Comparison of ENCODE assay signal across 8 cellular contexts in the genomic region with DNA sequence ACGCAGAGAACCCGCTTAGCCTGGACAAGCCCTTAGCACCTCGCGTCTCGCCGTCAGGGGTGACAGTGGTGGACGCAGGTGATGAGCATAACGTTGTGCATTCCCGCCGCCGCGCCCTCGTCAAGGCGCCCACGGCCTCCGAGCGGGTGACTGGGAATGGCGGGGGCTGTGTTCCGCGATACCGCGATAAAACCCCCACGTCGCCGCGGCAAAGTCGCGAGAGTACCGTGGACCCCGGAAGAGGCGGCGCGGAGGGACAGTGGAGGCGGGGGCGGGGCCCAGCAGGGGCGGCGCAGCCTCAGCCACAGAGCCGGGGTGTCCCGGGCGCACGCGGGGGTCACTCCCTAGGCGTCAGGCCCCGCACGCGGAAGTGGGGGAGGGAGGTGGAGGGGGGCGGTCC. TPM values are rescaled to one million over a fixed set of nuclear protein-coding genes. Genes with fewer than 3 reads are reported as not detected.
DNase-seq lines count a peak whose midpoint lies in the region; ATAC-seq lines count a peak whose summit lies in the region.

No MANE protein-coding gene starts in this region.

- peaks cover 7% of the 10 kb centered on the region for H3K9me3 Mint-ChIP-seq in activated naive CD4-positive, alpha-beta T cell treated with anti-CD3 and anti-CD28 coated beads, Interleukin-2, amount 10 ng/mL, durations not matched to agents 7 days and 5 days

- CTCF ChIA-PET in activated naive CD4-positive, alpha-beta T cell treated with anti-CD3 and anti-CD28 coated beads, Interleukin-2, amount 10 ng/mL, durations not matched to agents 7 days and 5 days (lab: Charles Lee) = no interaction called here

- no peaks in the 10 kb centered on the region for H3K27me3 ChIP-seq in right cardiac atrium (ENCODE audit: control insufficient read depth, insufficient read depth)
- H3K27me3 ChIP-seq in MG63 = no peaks in the 10 kb centered on the region

- WGBS in right cardiac atrium = 10% methylated on average over 47 of the region's 47 CpGs

- no peak overlapping the region for H3K27ac Mint-ChIP-seq in activated naive CD4-positive, alpha-beta T cell treated with anti-CD3 and anti-CD28 coated beads, Interleukin-2, amount 10 ng/mL, durations not matched to agents 7 days and 5 days

- H3K36me3 Mint-ChIP-seq in activated naive CD4-positive, alpha-beta T cell treated with anti-CD3 and anti-CD28 coated beads, Interleukin-2, amount 10 ng/mL, durations not matched to agents 7 days and 5 days = no peaks in the 10 kb centered on the region

- H3K4me3 ChIP-seq in right cardiac atrium (ENCODE audit: low read length) (peak overlapping the region; percentile 22), MG63 (no peak overlapping the region)

- no peaks in the 10 kb centered on the region for H3K9me3 ChIP-seq in right cardiac atrium (ENCODE audit: control insufficient read depth, low read length)
- H3K9me3 ChIP-seq in MG63 = no peaks in the 10 kb centered on the region

- H3K36me3 ChIP-seq in MG63 = no peaks in the 10 kb centered on the region

- peak overlapping the region; percentile 68 for H3K4me3 Mint-ChIP-seq in activated naive CD4-positive, alpha-beta T cell treated with anti-CD3 and anti-CD28 coated beads, Interleukin-2, amount 10 ng/mL, durations not matched to agents 7 days and 5 days

- peaks cover 21% of the 10 kb centered on the region for H3K27me3 Mint-ChIP-seq in activated naive CD4-positive, alpha-beta T cell treated with anti-CD3 and anti-CD28 coated beads, Interleukin-2, amount 10 ng/mL, durations not matched to agents 7 days and 5 days

- peak; percentile 84 to 89 for ATAC-seq in right cardiac atrium
- no peak for ATAC-seq in GM21576 (IDR thresholded peaks at IDR 0.05; ENCODE audit: unreplicated experiment)

- H3K27ac ChIP-seq in right cardiac atrium (ENCODE audit: low read length) = no peak overlapping the region

- intact Hi-C loops in right cardiac atrium (cut with DNase I) = no loop called here

- H3K4me1 ChIP-seq in right cardiac atrium (ENCODE audit: control insufficient read depth, insufficient read depth, low read length) = no peaks in the 10 kb centered on the region

- DNase-seq in RPMI7951 (ENCODE audit: low read depth) = peak; percentile 65
- DNase-seq in activated naive CD4-positive, alpha-beta T cell treated with anti-CD3 and anti-CD28 coated beads, Interleukin-2, amount 10 ng/mL, durations not matched to agents 7 days and 5 days = peak; percentile 81
- peak; percentile 65 to 87 (median 85) for DNase-seq in right cardiac atrium
- DNase-seq in stimulated activated CD4-positive, alpha-beta T cell treated with anti-CD3 and anti-CD28 coated beads, Interleukin-4, amount 100 ng/mL, for 4 hours = peak; percentile 54 to 61
- no peak for DNase-seq in NCI-H2196 (lab: John Stamatoyannopoulos, UW; ENCODE audit: unreplicated experiment)
- no peak for DNase-seq in MG63
- DNase-seq in NCI-H524 (lab: John Stamatoyannopoulos, UW) = no peak

- H3K4me1 Mint-ChIP-seq in activated naive CD4-positive, alpha-beta T cell treated with anti-CD3 and anti-CD28 coated beads, Interleukin-2, amount 10 ng/mL, durations not matched to agents 7 days and 5 days = peaks cover 9% of the 10 kb centered on the region

RNA-seq across cellular contexts. Expression of a gene that starts 53.8 kb away (rescaled TPM):
- total RNA-seq in RPMI7951 (2014; rRNA removed; shearing (Covaris generic)) = 4.2 and 8.0 TPM in 2 replicates
- 1 to 10 TPM; 4.4 to 5.9 (median 5.5) TPM for total RNA-seq in right cardiac atrium
- 3.5 TPM for polyA plus RNA-seq in right cardiac atrium
- total RNA-seq in MG63 (2014; rRNA removed; shearing (Covaris generic); ENCODE audit: low replicate concordance) = 1.5 and 3.1 TPM in 2 replicates

RNA-seq across cellular contexts. Expression of a gene that starts 54.1 kb away (rescaled TPM):
- 0.96 TPM in 1 of 2 replicates, not detected in the other for total RNA-seq in RPMI7951 (2014; rRNA removed; shearing (Covaris generic))
- not detected for total RNA-seq in right cardiac atrium
- not detected for polyA plus RNA-seq in right cardiac atrium
- total RNA-seq in MG63 (2014; rRNA removed; shearing (Covaris generic); ENCODE audit: low replicate concordance) = not detected in 2 replicates

Comparison
In these comparisons a context has a peak if more than half of its experiments do, and no peak if none do; other contexts are left out.
1. DNase-seq: peak in RPMI7951 (single experiment), activated naive CD4-positive, alpha-beta T cell treated with anti-CD3 and anti-CD28 coated beads, Interleukin-2, amount 10 ng/mL, durations not matched to agents 7 days and 5 days (single experiment), right cardiac atrium (3 of 3) and stimulated activated CD4-positive, alpha-beta T cell treated with anti-CD3 and anti-CD28 coated beads, Interleukin-4, amount 100 ng/mL, for 4 hours (2 of 2); none in NCI-H2196 (single experiment), MG63 (single experiment) and NCI-H524 (0 of 2).